ENCODE assay signal across 31 cellular contexts in the genomic region with DNA sequence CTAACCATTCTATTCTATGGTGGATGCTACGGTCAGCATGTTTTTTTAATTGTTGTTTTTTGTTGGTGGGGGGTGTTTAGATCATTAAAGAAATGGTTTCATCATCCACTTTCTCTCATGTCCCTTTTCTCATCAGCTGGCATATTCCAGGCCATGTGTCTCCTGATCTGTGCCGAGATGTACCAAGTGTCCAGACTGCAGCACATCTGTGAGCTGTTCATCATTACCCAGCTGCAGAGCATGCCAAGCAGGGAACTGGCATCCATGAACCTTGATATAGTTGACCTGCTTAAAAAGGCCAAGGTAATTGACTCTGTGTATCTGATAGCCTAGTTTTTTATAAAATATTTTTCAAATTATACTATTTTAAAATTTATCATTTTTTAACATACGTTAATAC.
"Had no signal": no experiment of that assay in that cellular context is flagged by ENCODE, and none has a peak within 500 bp of the region (broad histone marks: within the 10 kb centered on the region; RNA-seq: fewer than 3 reads in every experiment).

No MANE protein-coding gene starts in this region.

- H3K4me1 ChIP-seq: breast epithelium, Peyer's patch had no signal

- DNase-seq: activated CD4-positive, alpha-beta memory T cell treated with anti-CD3 and anti-CD28 coated beads, Interleukin-2, amount 10 ng/mL, durations not matched to agents 7 days and 5 days; activated CD4-positive, alpha-beta T cell treated with anti-CD3 and anti-CD28 coated beads for 1 hour; activated CD4-positive, alpha-beta T cell treated with anti-CD3 and anti-CD28 coated beads for 48 hours; activated CD4-positive, CD25-positive, alpha-beta regulatory T cell; activated CD8-positive, alpha-beta memory T cell treated with anti-CD3 and anti-CD28 coated beads for 24 hours; activated CD8-positive, alpha-beta memory T cell treated with anti-CD3 and anti-CD28 coated beads, Interleukin-2, amount 10 ng/mL, durations not matched to agents 7 days and 5 days; activated CD8-positive, alpha-beta memory T cell treated with anti-CD3 and anti-CD28 coated beads, Interleukin-2, amount 50 U/mL, for 48 hours; activated effector memory CD4-positive, alpha-beta T cell treated with Interleukin-2 at 50 U/mL for 16 hours; activated naive CD4-positive, alpha-beta T cell treated with anti-CD3 and anti-CD28 coated beads, Interleukin-2, amount 10 ng/mL, durations not matched to agents 7 days and 5 days; activated naive CD8-positive, alpha-beta T cell treated with anti-CD3 and anti-CD28 coated beads, Interleukin-2, amount 10 ng/mL, durations not matched to agents 7 days and 5 days; activated T-cell treated with anti-CD3 and anti-CD28 coated beads, Interleukin-2, amount 50 U/mL, for 48 hours; body of pancreas; KG1; MM.1S; MV-4-11; NCI-H1092; NCI-H1436 treated with DMSO at 0.1 percent for 48 hours; NCI-H1694 treated with DMSO at 0.1 percent for 48 hours; NCI-H2029; NCI-H510A; NCI-H526; NCI-H748 treated with DMSO at 0.1 percent for 48 hours; NK-92 treated with Interleukin-12 subunit alpha and Interleukin-12 subunit beta, amount 100 ng/mL, for 24 hours; PC-3; Peyer's patch; RPMI8226; SIG-M5; T1000; WERI-Rb-1 had no signal

- H3K4me3 ChIP-seq: adrenal gland, body of pancreas, breast epithelium, Peyer's patch had no signal

- H3K36me3 ChIP-seq: breast epithelium had no signal

- H3K9me3 ChIP-seq: adrenal gland, body of pancreas, breast epithelium, Peyer's patch had no signal

- H3K27me3 ChIP-seq: adrenal gland, body of pancreas, breast epithelium, Peyer's patch had no signal

- ATAC-seq: activated CD8-positive, alpha-beta memory T cell treated with anti-CD3 and anti-CD28 coated beads, Interleukin-2, amount 10 ng/mL, durations not matched to agents 7 days and 5 days; body of pancreas; PC-3 had no signal

- H3K27ac ChIP-seq: adrenal gland, body of pancreas, breast epithelium, Peyer's patch, WERI-Rb-1 had no signal
